ENCODE assay signal across 10 cellular contexts in genomic region chr10:110842305-110842952, GRCh38. TPM values are rescaled to one million over a fixed set of nuclear protein-coding genes. Genes with fewer than 3 reads are reported as not detected.
DNase-seq lines count a peak whose midpoint lies in the region; ATAC-seq and TF ChIP-seq lines count a peak whose summit lies in the region.
"Had no signal": no experiment of that assay in that cellular context is flagged by ENCODE, and none has a peak within 500 bp of the region (broad histone marks: within the 10 kb centered on the region; RNA-seq: fewer than 3 reads in every experiment).

No MANE protein-coding gene starts in this region.

- H3K27me3 ChIP-seq in GM06990 (replicated peaks; ENCODE audit: control insufficient read depth, insufficient read depth, low read length) (no peaks in the 10 kb centered on the region), HCT116 (ENCODE audit: insufficient read depth, low read length) (no peaks in the 10 kb centered on the region)

- no peak overlapping the region for H3K9ac ChIP-seq in HCT116 (ENCODE audit: low read length)

- no peak overlapping the region for H3K27ac ChIP-seq in HCT116 (ENCODE audit: low read depth, low read length)

- H3K9me3 ChIP-seq in HCT116 (ENCODE audit: control insufficient read depth in 1 of 2, insufficient read depth in 1 of 2, low read depth in 1 of 2, low read length in 2 of 2): no peaks in the 10 kb centered on the region

- CTCF ChIA-PET in HCT116 (lab: Charles Lee): no interaction called here

- BruUV-seq in HCT116 (replicated peaks; lab: Mats Ljungman, UMichigan): TSS peak; percentile 74

- H2AFZ ChIP-seq in HCT116 (ENCODE audit: low read depth, low read length, poor library complexity, severe bottlenecking): no peak overlapping the region

- RAD21 ChIA-PET in HCT116 (lab: Charles Lee; ENCODE audit: low non-redundant PET in 1 of 2, low total read pairs in 2 of 2, uncharacterized antibody in 2 of 2, unreplicated experiment in 2 of 2): no interaction called here

- H4K20me1 ChIP-seq in HCT116 (ENCODE audit: insufficient read depth): no peaks in the 10 kb centered on the region

- H3K4me1 Mint-ChIP-seq in activated T-helper 2 cell treated with anti-CD3 and anti-CD28 coated beads, Interferon-gamma antibody, Interleukin-2, Interleukin-4, amounts not matched to agents 10 μg/mL and 5 μg/mL and 100 μg/mL, durations not matched to agents 14 hours and 24 hours and 36 hours (ENCODE audit: low read depth): peaks cover 33% of the 10 kb centered on the region
- H3K4me1 Mint-ChIP-seq in nephron progenitor cell (peaks cover 86% of the 10 kb centered on the region), endothelial cell (ENCODE audit: unreplicated experiment) (peaks cover 20% of the 10 kb centered on the region)

- ATAC-seq in HCT116: no peak
- ATAC-seq in HG03520 (IDR thresholded peaks at IDR 0.05; ENCODE audit: unreplicated experiment): no peak

- H3K4me3 Mint-ChIP-seq in activated T-helper 2 cell treated with anti-CD3 and anti-CD28 coated beads, Interferon-gamma antibody, Interleukin-2, Interleukin-4, amounts not matched to agents 10 μg/mL and 5 μg/mL and 100 μg/mL, durations not matched to agents 14 hours and 24 hours and 36 hours (ENCODE audit: low read depth): no peak overlapping the region
- H3K4me3 Mint-ChIP-seq in nephron progenitor cell (no peak overlapping the region), endothelial cell (ENCODE audit: unreplicated experiment) (no peak overlapping the region)

- H3K27ac Mint-ChIP-seq in activated T-helper 2 cell treated with anti-CD3 and anti-CD28 coated beads, Interferon-gamma antibody, Interleukin-2, Interleukin-4, amounts not matched to agents 10 μg/mL and 5 μg/mL and 100 μg/mL, durations not matched to agents 14 hours and 24 hours and 36 hours: peak overlapping the region; percentile 71
- H3K27ac Mint-ChIP-seq in nephron progenitor cell: peak overlapping the region; percentile 50
- H3K27ac Mint-ChIP-seq in endothelial cell (ENCODE audit: unreplicated experiment): no peak overlapping the region

- DNase-seq in GM06990 (ENCODE audit: extremely low read depth, insufficient read length) (no peak), HCT116 (ENCODE audit: low read depth, low spot score) (no peak), nephron progenitor cell (no peak), endothelial cell (ENCODE audit: low spot score) (no peak), A172 (ENCODE audit: low spot score) (no peak), SKM-1 treated with dmso at 0.1 percent for 144 hours (lab: John Stamatoyannopoulos, UW; ENCODE audit: unreplicated experiment) (no peak)
- DNase-seq in activated T-helper 2 cell treated with anti-CD3 and anti-CD28 coated beads, Interferon-gamma antibody, Interleukin-2, Interleukin-4, amounts not matched to agents 10 μg/mL and 5 μg/mL and 100 μg/mL, durations not matched to agents 14 hours and 24 hours and 36 hours (ENCODE audit: low spot score): no peak
- DNase-seq: DMS53, occipital lobe had no signal

- no peaks in the 10 kb centered on the region for H3K27me3 Mint-ChIP-seq in activated T-helper 2 cell treated with anti-CD3 and anti-CD28 coated beads, Interferon-gamma antibody, Interleukin-2, Interleukin-4, amounts not matched to agents 10 μg/mL and 5 μg/mL and 100 μg/mL, durations not matched to agents 14 hours and 24 hours and 36 hours (ENCODE audit: low read depth)
- peaks cover 2% of the 10 kb centered on the region for H3K27me3 Mint-ChIP-seq in nephron progenitor cell (ENCODE audit: low read depth, poor library complexity)
- peaks cover 16% of the 10 kb centered on the region for H3K27me3 Mint-ChIP-seq in endothelial cell (ENCODE audit: unreplicated experiment)

- peak overlapping the region; percentile 48 for H3K4me3 ChIP-seq in GM06990 (replicated peaks; ENCODE audit: low read depth, low read length)
- no peak overlapping the region for H3K4me3 ChIP-seq in HCT116 (replicated peaks in 1 of 2; ENCODE audit: low read depth in 1 of 2, low read length in 2 of 2)

- no peak for TF ChIP-seq POLR2A in HCT116 (IDR thresholded peaks at IDR 0.05; ENCODE audit: borderline replicate concordance, extremely low read depth, insufficient read depth, insufficient read length)

- intact Hi-C loops in HCT116 (cut with micrococcal nuclease): no loop called here
- intact Hi-C loops in activated T-helper 2 cell treated with anti-CD3 and anti-CD28 coated beads, Interferon-gamma antibody, Interleukin-2, Interleukin-4, amounts not matched to agents 10 μg/mL and 5 μg/mL and 100 μg/mL, durations not matched to agents 14 hours and 24 hours and 36 hours (cut with micrococcal nuclease): loop anchor here (2.0 to 5.0 kb wide), 2 partner anchors 16 to 40 kb away; no protein-coding TSS in a partner anchor

- no peak for TF ChIP-seq RAD21 in HCT116 (IDR thresholded peaks at IDR 0.05; ENCODE audit: low read depth)

- no peaks in the 10 kb centered on the region for H3K79me2 ChIP-seq in HCT116 (ENCODE audit: insufficient read depth, low read length)

- POLR2A ChIA-PET in HCT116 (lab: Charles Lee): no interaction called here

- no peaks in the 10 kb centered on the region; a peak in 1 of 4 replicates for H3K4me1 ChIP-seq in HCT116 (ENCODE audit: control insufficient read depth in 1 of 2, insufficient read depth in 2 of 2, low read length in 2 of 2)

- no peaks in the 10 kb centered on the region for H3K9me3 Mint-ChIP-seq in activated T-helper 2 cell treated with anti-CD3 and anti-CD28 coated beads, Interferon-gamma antibody, Interleukin-2, Interleukin-4, amounts not matched to agents 10 μg/mL and 5 μg/mL and 100 μg/mL, durations not matched to agents 14 hours and 24 hours and 36 hours
- H3K9me3 Mint-ChIP-seq in nephron progenitor cell (no peaks in the 10 kb centered on the region), endothelial cell (ENCODE audit: unreplicated experiment) (no peaks in the 10 kb centered on the region)

- TF ChIP-seq CTCF in GM06990 (IDR thresholded peaks at IDR 0.05; ENCODE audit: insufficient read depth, low read length, poor library complexity, severe bottlenecking): no peak
- TF ChIP-seq CTCF in HCT116 (IDR thresholded peaks at IDR 0.05 in 2 of 3, conservative IDR thresholded peaks at IDR 0.05 in 1 of 3; ENCODE audit: borderline replicate concordance in 1 of 3, insufficient read depth in 1 of 3, low read depth in 2 of 3, low read length in 2 of 3): no peak
- no peak for TF ChIP-seq CTCF in nephron progenitor cell (IDR thresholded peaks at IDR 0.05)
- no peak for TF ChIP-seq CTCF in endothelial cell (IDR thresholded peaks at IDR 0.05; ENCODE audit: unreplicated experiment)

- H3K36me3 ChIP-seq in GM06990 (ENCODE audit: control insufficient read depth, insufficient read depth, low read length) (no peaks in the 10 kb centered on the region), HCT116 (ENCODE audit: control insufficient read depth in 1 of 2, insufficient read depth in 2 of 2, low read length in 2 of 2) (no peaks in the 10 kb centered on the region)

- H3K36me3 Mint-ChIP-seq in activated T-helper 2 cell treated with anti-CD3 and anti-CD28 coated beads, Interferon-gamma antibody, Interleukin-2, Interleukin-4, amounts not matched to agents 10 μg/mL and 5 μg/mL and 100 μg/mL, durations not matched to agents 14 hours and 24 hours and 36 hours (ENCODE audit: low read depth): no peaks in the 10 kb centered on the region
- H3K36me3 Mint-ChIP-seq in nephron progenitor cell (ENCODE audit: low read depth) (no peaks in the 10 kb centered on the region), endothelial cell (ENCODE audit: low read depth, unreplicated experiment) (no peaks in the 10 kb centered on the region)

- H3K9me2 ChIP-seq in HCT116 (ENCODE audit: insufficient read depth): no peaks in the 10 kb centered on the region

- no peak overlapping the region for H3K4me2 ChIP-seq in HCT116 (ENCODE audit: low read length)

TF ChIP-seq in HCT116, 20 proteins besides CTCF, POLR2A, EP300 and RAD21 (continues in another document):
- no peak for TF ChIP-seq JUND (IDR thresholded peaks at IDR 0.05)
- TF ChIP-seq EZH2 (IDR thresholded peaks at IDR 0.05): no peak
- no peak for TF ChIP-seq ELF1 (IDR thresholded peaks at IDR 0.05; ENCODE audit: borderline replicate concordance, low read depth)
- TF ChIP-seq, protein P1, sequence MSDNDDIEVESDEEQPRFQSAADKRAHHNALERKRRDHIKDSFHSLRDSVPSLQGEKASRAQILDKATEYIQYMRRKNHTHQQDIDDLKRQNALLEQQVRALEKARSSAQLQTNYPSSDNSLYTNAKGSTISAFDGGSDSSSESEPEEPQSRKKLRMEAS (IDR thresholded peaks at IDR 0.05): no peak
- TF ChIP-seq SP1 (IDR thresholded peaks at IDR 0.05; ENCODE audit: low read depth): no peak
- no peak for TF ChIP-seq ZFX (IDR thresholded peaks at IDR 0.05)
- no peak for TF ChIP-seq SRF (IDR thresholded peaks at IDR 0.05; ENCODE audit: low read depth)
- TF ChIP-seq SIN3A (IDR thresholded peaks at IDR 0.05; ENCODE audit: low read depth): no peak
- no peak for TF ChIP-seq EZH2phosphoT487 (IDR thresholded peaks at IDR 0.05; ENCODE audit: borderline replicate concordance)
- no peak for TF ChIP-seq CEBPB (IDR thresholded peaks at IDR 0.05; ENCODE audit: low read depth)
- TF ChIP-seq ZNF274 (IDR thresholded peaks at IDR 0.05; ENCODE audit: low read depth, low read length): no peak
- TF ChIP-seq, protein P2, sequence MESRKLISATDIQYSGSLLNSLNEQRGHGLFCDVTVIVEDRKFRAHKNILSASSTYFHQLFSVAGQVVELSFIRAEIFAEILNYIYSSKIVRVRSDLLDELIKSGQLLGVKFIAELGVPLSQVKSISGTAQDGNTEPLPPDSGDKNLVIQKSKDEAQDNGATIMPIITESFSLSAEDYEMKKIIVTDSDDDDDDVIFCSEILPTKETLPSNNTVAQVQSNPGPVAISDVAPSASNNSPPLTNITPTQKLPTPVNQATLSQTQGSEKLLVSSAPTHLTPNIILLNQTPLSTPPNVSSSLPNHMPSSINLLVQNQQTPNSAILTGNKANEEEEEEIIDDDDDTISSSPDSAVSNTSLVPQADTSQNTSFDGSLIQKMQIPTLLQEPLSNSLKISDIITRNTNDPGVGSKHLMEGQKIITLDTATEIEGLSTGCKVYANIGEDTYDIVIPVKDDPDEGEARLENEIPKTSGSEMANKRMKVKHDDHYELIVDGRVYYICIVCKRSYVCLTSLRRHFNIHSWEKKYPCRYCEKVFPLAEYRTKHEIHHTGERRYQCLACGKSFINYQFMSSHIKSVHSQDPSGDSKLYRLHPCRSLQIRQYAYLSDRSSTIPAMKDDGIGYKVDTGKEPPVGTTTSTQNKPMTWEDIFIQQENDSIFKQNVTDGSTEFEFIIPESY (IDR thresholded peaks at IDR 0.05; ENCODE audit: extremely low read depth, insufficient replicate concordance, low read length): no peak
- TF ChIP-seq FOSL1 (IDR thresholded peaks at IDR 0.05; ENCODE audit: low read depth): no peak

RNA-seq across cellular contexts. Expression of gene PDCD4, which starts 29.3 kb away (rescaled TPM):
- total RNA-seq in HCT116 (2021; ENCODE audit: unreplicated experiment): 63.0 TPM
- 52.9 and 63.0 TPM in 2 replicates for polyA plus RNA-seq in HCT116 (2012)
- total RNA-seq in activated T-helper 2 cell treated with anti-CD3 and anti-CD28 coated beads, Interferon-gamma antibody, Interleukin-2, Interleukin-4, amounts not matched to agents 10 μg/mL and 5 μg/mL and 100 μg/mL, durations not matched to agents 14 hours and 24 hours and 36 hours: 60.4 and 67.7 TPM in 2 replicates
- total RNA-seq in endothelial cell (ENCODE audit: unreplicated experiment): 50.4 TPM
- total RNA-seq in A172 (2014; rRNA removed; shearing (Covaris generic)): 23.2 and 23.3 TPM in 2 replicates
